In genomic region chr7:23022831-23023230, GRCh38 we compare ENCODE assay signal across 27 cellular contexts. TPM values are rescaled to one million over a fixed set of nuclear protein-coding genes. Genes with fewer than 3 reads are reported as not detected.
DNase-seq lines count a peak whose midpoint lies in the region; ATAC-seq and TF ChIP-seq lines count a peak whose summit lies in the region.
"Had no signal": no experiment of that assay in that cellular context is flagged by ENCODE, and none has a peak within 500 bp of the region (broad histone marks: within the 10 kb centered on the region; RNA-seq: fewer than 3 reads in every experiment).

No MANE protein-coding gene starts in this region.

- intact Hi-C loops in esophagus squamous epithelium (cut with DNase I): no loop called here

- no peak for DNase-seq in T-helper 2 cell treated with Interferon-gamma antibody and Interleukin-4, amounts not matched to agents 5 μg/mL and 100 μg/mL, for 36 hours (ENCODE audit: low spot score)
- DNase-seq in T-helper 2 cell (no peak), esophagus squamous epithelium (lab: John Stamatoyannopoulos, UW) (no peak), neuronal stem cell (ENCODE audit: low spot score) (no peak), SHP77 (lab: John Stamatoyannopoulos, UW) (no peak), NOMO-1 treated with DMSO at 0.1 percent for 48 hours (lab: John Stamatoyannopoulos, UW; ENCODE audit: unreplicated experiment) (no peak), GM10248 (ENCODE audit: extremely low spot score) (no peak)
- DNase-seq: activated CD4-positive, alpha-beta T cell treated with anti-CD3 and anti-CD28 coated beads, Interleukin-2, amount 10 ng/mL, durations not matched to agents 7 days and 5 days; activated CD8-positive, alpha-beta memory T cell treated with anti-CD3 and anti-CD28 coated beads, Interleukin-2, amount 10 ng/mL, durations not matched to agents 7 days and 5 days; activated naive CD4-positive, alpha-beta T cell treated with anti-CD3 and anti-CD28 coated beads, Interleukin-2, amount 50 U/mL, for 16 hours; anterior cingulate cortex; CD4-positive, alpha-beta memory T cell; DMS153; head of caudate nucleus; KG1; kidney glomerular epithelial cell; MV-4-11; naive B cell; NCI-H1694; NCI-H524 treated with DMSO at 0.1 percent for 48 hours; RPMI8226; stimulated activated CD4-positive, alpha-beta T cell treated with anti-CD3 and anti-CD28 coated beads, Interleukin-4, amount 100 ng/mL, for 1 hour; stimulated activated naive CD4-positive, alpha-beta T cell; WERI-Rb-1 had no signal

- H3K9me3 ChIP-seq in esophagus squamous epithelium (no peaks in the 10 kb centered on the region), neuronal stem cell (replicated peaks in 1 of 2; ENCODE audit: control insufficient read depth in 2 of 2, insufficient read depth in 1 of 2, low read depth in 1 of 2, low read length in 2 of 2) (no peaks in the 10 kb centered on the region)

- no peak overlapping the region for H3K18ac ChIP-seq in neuronal stem cell (ENCODE audit: low read length)

- no peak overlapping the region for H3K14ac ChIP-seq in neuronal stem cell (ENCODE audit: low read length)

- H2BK15ac ChIP-seq in neuronal stem cell (ENCODE audit: low read length): no peak overlapping the region

- no peak overlapping the region for H3K23ac ChIP-seq in neuronal stem cell (ENCODE audit: low read depth, low read length, poor library complexity)

- no peak overlapping the region for H3K9ac ChIP-seq in neuronal stem cell (ENCODE audit: low read depth, low read length, poor library complexity)

- H3K4me1 ChIP-seq in esophagus squamous epithelium (peaks cover 4 to 43% (median 15%) of the 10 kb centered on the region in 3 donors), neuronal stem cell (ENCODE audit: control insufficient read depth in 2 of 2, insufficient read depth in 1 of 2, low read depth in 1 of 2, low read length in 2 of 2) (peaks cover 5 to 11% of the 10 kb centered on the region in 2 donors)

- CTCF ChIA-PET in GM10248 (lab: Yijun Ruan, JAX): interaction anchor here (1.5 kb wide), 1 partner anchor 12 kb away, joined by 3 read pairs; no protein-coding TSS in a partner anchor

- ATAC-seq in GM18498 (IDR thresholded peaks at IDR 0.05; ENCODE audit: unreplicated experiment): no peak
- ATAC-seq: activated CD8-positive, alpha-beta memory T cell treated with anti-CD3 and anti-CD28 coated beads, Interleukin-2, amount 10 ng/mL, durations not matched to agents 7 days and 5 days; GM23338 had no signal

- peaks cover 38% of the 10 kb centered on the region for H3K4me1 Mint-ChIP-seq in T-helper 2 cell treated with Interferon-gamma antibody and Interleukin-4, amounts not matched to agents 5 μg/mL and 100 μg/mL, for 36 hours (ENCODE audit: low read depth)

- H4K8ac ChIP-seq in neuronal stem cell (ENCODE audit: low read depth, low read length): no peak overlapping the region

- H2AFZ ChIP-seq in neuronal stem cell (ENCODE audit: low read length): peak overlapping the region; percentile 45
- H2AFZ ChIP-seq: GM23338 had no signal

- no peak overlapping the region for H3K4me3 Mint-ChIP-seq in T-helper 2 cell treated with Interferon-gamma antibody and Interleukin-4, amounts not matched to agents 5 μg/mL and 100 μg/mL, for 36 hours
- H3K4me3 Mint-ChIP-seq: activated CD4-positive, alpha-beta T cell treated with anti-CD3 and anti-CD28 coated beads, Interleukin-2, amount 10 ng/mL, durations not matched to agents 7 days and 5 days; activated CD8-positive, alpha-beta memory T cell treated with anti-CD3 and anti-CD28 coated beads, Interleukin-2, amount 10 ng/mL, durations not matched to agents 7 days and 5 days; CD4-positive, alpha-beta memory T cell; GM23338 had no signal

- H3K4ac ChIP-seq in neuronal stem cell (ENCODE audit: low read length): no peak overlapping the region

- H3K27ac ChIP-seq in esophagus squamous epithelium (peak overlapping the region in 3 of 4 donors; percentile 66 to 81 (median 74)), neuronal stem cell (replicated peaks; ENCODE audit: low read length) (no peak overlapping the region)
- H3K27ac ChIP-seq: 22Rv1, WERI-Rb-1 had no signal

- peaks cover 9% of the 10 kb centered on the region for H3K9me3 Mint-ChIP-seq in T-helper 2 cell treated with Interferon-gamma antibody and Interleukin-4, amounts not matched to agents 5 μg/mL and 100 μg/mL, for 36 hours
- H3K9me3 Mint-ChIP-seq: CD4-positive, alpha-beta memory T cell; GM23338 had no signal

- no peak overlapping the region for H3K4me2 ChIP-seq in neuronal stem cell (ENCODE audit: insufficient read depth, low read length, poor library complexity, severe bottlenecking)
- H3K4me2 ChIP-seq: GM23338 had no signal

- no peak overlapping the region for H2BK5ac ChIP-seq in neuronal stem cell (ENCODE audit: low read length)

- no peaks in the 10 kb centered on the region for H3K27me3 ChIP-seq in esophagus squamous epithelium
- H3K27me3 ChIP-seq in neuronal stem cell (ENCODE audit: control insufficient read depth in 3 of 3, insufficient read depth in 3 of 3, low read depth in 1 of 3, low read length in 3 of 3): no peaks in the 10 kb centered on the region

- no peaks in the 10 kb centered on the region for H3K36me3 ChIP-seq in esophagus squamous epithelium
- no peaks in the 10 kb centered on the region for H3K36me3 ChIP-seq in neuronal stem cell (replicated peaks in 1 of 2; ENCODE audit: control insufficient read depth in 2 of 2, insufficient read depth in 2 of 2, low read length in 2 of 2)
- H3K36me3 ChIP-seq: WERI-Rb-1 had no signal

- TF ChIP-seq CTCF in esophagus squamous epithelium (IDR thresholded peaks at IDR 0.05) (no peak), GM10248 (IDR thresholded peaks at IDR 0.05; ENCODE audit: control extremely low read depth, extremely low read depth, low read depth, missing control alignments) (no peak)

- H2BK120ac ChIP-seq in neuronal stem cell (ENCODE audit: low read depth, low read length): no peak overlapping the region

- peaks cover 20% of the 10 kb centered on the region for H3K27me3 Mint-ChIP-seq in T-helper 2 cell treated with Interferon-gamma antibody and Interleukin-4, amounts not matched to agents 5 μg/mL and 100 μg/mL, for 36 hours (ENCODE audit: low read depth)
- H3K27me3 Mint-ChIP-seq: naive B cell had no signal

- TF ChIP-seq POLR2A in esophagus squamous epithelium (IDR thresholded peaks at IDR 0.05): no peak

- no peak overlapping the region for H4K91ac ChIP-seq in neuronal stem cell (ENCODE audit: low read depth, low read length, poor library complexity)

- H3K79me1 ChIP-seq in neuronal stem cell (ENCODE audit: low read depth, low read length): no peaks in the 10 kb centered on the region

- no peak overlapping the region for H2AK5ac ChIP-seq in neuronal stem cell (ENCODE audit: low read depth, low read length)

- H2BK12ac ChIP-seq in neuronal stem cell (ENCODE audit: low read length): no peak overlapping the region

- H3K27ac Mint-ChIP-seq in T-helper 2 cell treated with Interferon-gamma antibody and Interleukin-4, amounts not matched to agents 5 μg/mL and 100 μg/mL, for 36 hours: peak overlapping the region; percentile 21
- H3K27ac Mint-ChIP-seq: activated CD4-positive, alpha-beta T cell treated with anti-CD3 and anti-CD28 coated beads, Interleukin-2, amount 10 ng/mL, durations not matched to agents 7 days and 5 days; GM23338 had no signal

- peaks cover 6% of the 10 kb centered on the region for H3K36me3 Mint-ChIP-seq in T-helper 2 cell treated with Interferon-gamma antibody and Interleukin-4, amounts not matched to agents 5 μg/mL and 100 μg/mL, for 36 hours (ENCODE audit: low read depth)
- H3K36me3 Mint-ChIP-seq: CD4-positive, alpha-beta memory T cell had no signal

- 80 to 91% methylated on average over 2 of the region's 2 CpGs for WGBS in esophagus squamous epithelium, 2 donors
- WGBS in neuronal stem cell (ENCODE audit: extremely low coverage in 2 of 2, insufficient read length in 2 of 2, insufficient replicate concordance in 1 of 2), 2 donors: no CpG with 5 or more reads among the region's 2 CpGs

- POLR2A ChIA-PET in GM10248 (lab: Yijun Ruan, JAX): no interaction called here

- H3K4me3 ChIP-seq in esophagus squamous epithelium: no peak overlapping the region
- H3K4me3 ChIP-seq in neuronal stem cell (ENCODE audit: low read length in 2 of 2): no peak overlapping the region
- H3K4me3 ChIP-seq: GM23338 had no signal

RNA-seq across cellular contexts. Expression of gene HYCC1, which starts 8.9 kb away (rescaled TPM):
- total RNA-seq in esophagus squamous epithelium: 10 to 100 TPM; 19.8 to 51.2 (median 34.1) TPM
- polyA plus RNA-seq in neuronal stem cell (2013, experiment 1 of 2): 52.6 TPM
- polyA plus RNA-seq in neuronal stem cell (2013, experiment 2 of 2): 56.2 TPM
